24 cellular contexts compared by ENCODE assay signal in the genomic region with DNA sequence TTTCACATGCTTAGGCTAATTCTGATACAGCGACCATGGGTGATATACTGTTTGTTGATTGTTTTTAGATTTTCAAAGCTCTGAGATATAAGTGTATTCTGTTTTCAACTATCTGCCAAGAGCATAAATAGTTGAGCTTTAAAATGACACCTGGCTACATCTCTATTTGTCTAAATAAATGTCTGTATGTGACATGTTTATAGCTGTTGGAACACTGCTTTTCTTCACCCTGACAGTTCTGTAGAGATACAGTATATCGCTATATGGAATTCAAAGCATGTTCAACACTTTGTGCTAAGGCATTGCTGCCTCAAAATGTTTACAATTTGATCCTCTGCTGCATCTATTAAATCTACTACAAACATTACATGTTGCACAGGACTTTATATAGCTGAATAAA. TPM values are rescaled to one million over a fixed set of nuclear protein-coding genes. Genes with fewer than 3 reads are reported as not detected.
"Had no signal": no experiment of that assay in that cellular context is flagged by ENCODE, and none has a peak within 500 bp of the region (broad histone marks: within the 10 kb centered on the region; RNA-seq: fewer than 3 reads in every experiment).

No MANE protein-coding gene starts in this region.

- DNase-seq: dermis blood vessel endothelial cell; dorsolateral prefrontal cortex; effector CD4-positive, alpha-beta T cell; effector memory CD4-positive, alpha-beta T cell; foreskin fibroblast; foreskin melanocyte; gastrocnemius medialis; glutamatergic neuron; head of caudate nucleus; heart right ventricle; hippocampal formation; left cardiac atrium; left lung; left ventricle myocardium superior; lower lobe of right lung; mesendoderm; mucosa of descending colon; naive B cell; naive thymus-derived CD8-positive, alpha-beta T cell had no signal

- ATAC-seq: gastrocnemius medialis; heart right ventricle; left cardiac atrium; left lung; left ventricle myocardium superior; lower lobe of right lung; mucosa of descending colon; naive thymus-derived CD8-positive, alpha-beta T cell had no signal

- H3K27me3 ChIP-seq: dorsolateral prefrontal cortex, esophagus muscularis mucosa, gastrocnemius medialis, heart right ventricle, left lung had no signal

- H3K27ac ChIP-seq: coronary artery, dorsolateral prefrontal cortex, esophagus muscularis mucosa, gastrocnemius medialis, heart right ventricle, left lung, lower lobe of right lung had no signal

- H3K9me3 ChIP-seq: esophagus muscularis mucosa, gastrocnemius medialis, left lung, lower lobe of right lung, mucosa of descending colon had no signal

- H3K36me3 ChIP-seq: esophagus muscularis mucosa, gastrocnemius medialis, heart right ventricle, left lung, lower lobe of right lung had no signal

- H3K4me3 ChIP-seq: coronary artery, dorsolateral prefrontal cortex, esophagus muscularis mucosa, gastrocnemius medialis, heart right ventricle, left lung, lower lobe of right lung, mucosa of descending colon had no signal

- H3K4me1 ChIP-seq: esophagus muscularis mucosa, gastrocnemius medialis, heart right ventricle, left lung, lower lobe of right lung had no signal

RNA-seq across cellular contexts. Expression of gene MGAT4C, which starts 27.4 kb away (rescaled TPM):
- polyA plus RNA-seq: endothelial cell of umbilical vein; fibroblast of lung; keratinocyte; naive thymus-derived CD8-positive, alpha-beta T cell had no signal
